8 cellular contexts compared by ENCODE assay signal in genomic region chrX:46587158-46587557, GRCh38. TPM values are rescaled to one million over a fixed set of nuclear protein-coding genes. Genes with fewer than 3 reads are reported as not detected.
A peak's percentile ranks its signal among the peaks of the same experiment; 100 is the strongest.
DNase-seq lines count a peak whose midpoint lies in the region; ATAC-seq, FAIRE-seq and TF ChIP-seq lines count a peak whose summit lies in the region.

No MANE protein-coding gene starts in this region.

- H3K9ac ChIP-seq in HUES48 (ENCODE audit: low read depth, low read length), result no peak overlapping the region

- no peak for TF ChIP-seq RAD21 in A549 (conservative IDR thresholded peaks at IDR 0.05 in 1 of 2, IDR thresholded peaks at IDR 0.05 in 1 of 2)

- TF ChIP-seq CTCF in A549 (IDR thresholded peaks at IDR 0.05) (no peak), coronary artery (IDR thresholded peaks at IDR 0.05) (no peak)

- TF ChIP-seq POLR2A in A549 (IDR thresholded peaks at IDR 0.05; ENCODE audit: low read length), result no peak

- no peaks in the 10 kb centered on the region for H3K36me3 ChIP-seq in HUES48 (ENCODE audit: control insufficient read depth, insufficient read depth, low read length)

- H3K4me1 ChIP-seq in A549 (peaks cover 84% of the 10 kb centered on the region), HUES48 (ENCODE audit: control insufficient read depth, insufficient read depth, low read length) (peaks cover 50% of the 10 kb centered on the region)

- H3K9me3 ChIP-seq in A549 (no peaks in the 10 kb centered on the region), HUES48 (ENCODE audit: control insufficient read depth, insufficient read depth, low read length) (no peaks in the 10 kb centered on the region)

- no peak for DNase-seq in A549 (ENCODE audit: low read depth in 1 of 2, low spot score in 1 of 2)
- no peak for DNase-seq in coronary artery (ENCODE audit: low spot score)
- DNase-seq in NCI-H2029 treated with DMSO at 0.1 percent for 48 hours (lab: John Stamatoyannopoulos, UW), result no peak
- no peak for DNase-seq in stimulated activated CD4-positive, alpha-beta T cell treated with anti-CD3 and anti-CD28 coated beads, Interleukin-1b, Interleukin-23, amount 100 ng/mL, for 48 hours
- no peak for DNase-seq in NCI-H82 treated with DMSO at 0.1 percent for 48 hours (lab: John Stamatoyannopoulos, UW; ENCODE audit: unreplicated experiment)

- TF ChIP-seq EP300 in A549 (IDR thresholded peaks at IDR 0.05), result no peak

- POLR2A ChIA-PET in A549 (lab: Yijun Ruan, JAX), result no interaction called here

- ATAC-seq in A549 (peak in 1 of 2 experiments; percentile 54; a peak in 4 of 6 replicates), GM18909 (IDR thresholded peaks at IDR 0.05; ENCODE audit: poor library complexity, unreplicated experiment) (peak; percentile 62), GM21737 (IDR thresholded peaks at IDR 0.05; ENCODE audit: unreplicated experiment) (no peak)

- CTCF ChIA-PET in A549 (lab: Yijun Ruan, JAX), result interaction anchor here (1.0 to 1.3 kb wide), 2 partner anchors 14 to 15 kb away, joined by 4 to 5 read pairs; no protein-coding TSS in a partner anchor

- H3K27ac ChIP-seq in A549 (peak overlapping the region; percentile 87 to 88), HUES48 (ENCODE audit: low read depth, low read length) (peak overlapping the region; percentile 88), coronary artery (peak overlapping the region; percentile 37 to 83)

- no peaks in the 10 kb centered on the region for H3K27me3 ChIP-seq in HUES48 (ENCODE audit: control insufficient read depth, insufficient read depth, low read length)

- 12% methylated on average over 5 of the region's 5 CpGs for WGBS in A549 (ENCODE audit: missing lambda C conversion rate)

- H3K4me2 ChIP-seq in A549, result peak overlapping the region; percentile 87

- H3K4me3 ChIP-seq in A549 (0 out of 3 replicates have a peak overlapping the region, but pooled peaks have one; percentile 16), HUES48 (ENCODE audit: low read depth, low read length) (peak overlapping the region; percentile 38; the same call in 1 of the 2 replicates), coronary artery (peak overlapping the region; percentile 48)

- no peak for FAIRE-seq in A549 (lab: Jason Lieb, UNC)

TF ChIP-seq in A549, 52 proteins besides CTCF, POLR2A, EP300 and RAD21:
- TF ChIP-seq FOSL2 (IDR thresholded peaks at IDR 0.05), result no peak
- peak; percentile 8; the same call in 1 of the 2 replicates for TF ChIP-seq FOSL2 (CRISPR knock-in tag; IDR thresholded peaks at IDR 0.05)
- no peak for TF ChIP-seq HMGXB4 (CRISPR knock-in tag; IDR thresholded peaks at IDR 0.05; ENCODE audit: borderline replicate concordance)

RNA-seq across cellular contexts. Expression of gene CHST7, which starts 13.6 kb away (rescaled TPM):
- polyA plus RNA-seq in A549 (2011; rRNA removed) (6.3 and 6.5 TPM in 2 replicates), A549 (2017; fragmentation: RNase III; extraction: RNeasy Plus Mini Kit Qiagen cat#74134 plus additional on column Dnase treatment) (15.3 to 20.8 TPM (median 18.8 TPM) in 3 replicates)
- polyA plus RNA-seq in A549 (2012; cell fraction: cytosol; rRNA removed), result 9.9 and 17.3 TPM in 2 replicates
- 14.0 and 24.6 TPM in 2 replicates for polyA plus RNA-seq in A549 (2012; cell fraction: nucleus; rRNA removed)
- polyA minus RNA-seq in A549 (2011; rRNA and poly(A)+ RNA removed), result 2.7 and 3.9 TPM in 2 replicates

RNA-seq across cellular contexts. Expression of gene ZNF674, which starts 41.9 kb away (rescaled TPM):
- 6.3 and 6.9 TPM in 2 replicates for polyA plus RNA-seq in A549 (2011; rRNA removed)
- polyA plus RNA-seq in A549 (2012; cell fraction: cytosol; rRNA removed), result 1.7 and 2.1 TPM in 2 replicates
- 2.0 and 2.9 TPM in 2 replicates for polyA plus RNA-seq in A549 (2012; cell fraction: nucleus; rRNA removed)
- 2.2 to 3.1 TPM (median 2.6 TPM) in 3 replicates for polyA plus RNA-seq in A549 (2017; fragmentation: RNase III; extraction: RNeasy Plus Mini Kit Qiagen cat#74134 plus additional on column Dnase treatment)
- polyA minus RNA-seq in A549 (2011; rRNA and poly(A)+ RNA removed), result 19.5 and 28.6 TPM in 2 replicates
